In genomic region chr4:77745792-77746191, GRCh38 we compare ENCODE assay signal across 13 cellular contexts.
"Had no signal": no experiment of that assay in that cellular context is flagged by ENCODE, and none has a peak within 500 bp of the region (broad histone marks: within the 10 kb centered on the region; RNA-seq: fewer than 3 reads in every experiment).

No MANE protein-coding gene starts in this region.

- H3K27me3 ChIP-seq: esophagus muscularis mucosa had no signal

- ATAC-seq: activated CD4-positive, alpha-beta T cell treated with anti-CD3 and anti-CD28 coated beads for 36 hours; activated CD8-positive, alpha-beta T cell treated with anti-CD3 and anti-CD28 coated beads for 36 hours; activated T-helper 17 cell treated with anti-CD3 and anti-CD28 coated beads, Interleukin-2, amount 50 U/mL, for 72 hours; lower lobe of right lung; stimulated activated effector memory CD8-positive, alpha-beta T cell treated with anti-CD3 and anti-CD28 coated beads, Interleukin-12 subunit alpha, Interleukin-12 subunit beta, amount 100 ng/mL, for 72 hours had no signal

- H3K9me3 ChIP-seq: esophagus muscularis mucosa, lower lobe of right lung, thoracic aorta had no signal

- H3K27ac ChIP-seq: coronary artery, esophagus muscularis mucosa, lower lobe of right lung, thoracic aorta, WERI-Rb-1 had no signal

- DNase-seq: activated CD4-positive, alpha-beta T cell treated with anti-CD3 and anti-CD28 coated beads for 36 hours; activated CD8-positive, alpha-beta memory T cell treated with anti-CD3 and anti-CD28 coated beads, Interleukin-2, amount 50 U/mL, for 4 hours; activated CD8-positive, alpha-beta T cell treated with anti-CD3 and anti-CD28 coated beads for 36 hours; activated naive CD4-positive, alpha-beta T cell treated with anti-CD3 and anti-CD28 coated beads for 36 hours; central memory CD4-positive, alpha-beta T cell; kidney glomerular epithelial cell; lower lobe of right lung; WERI-Rb-1 had no signal

- H3K4me1 ChIP-seq: esophagus muscularis mucosa had no signal

- H3K4me3 ChIP-seq: coronary artery, esophagus muscularis mucosa, lower lobe of right lung, thoracic aorta had no signal
